In the genomic region with DNA sequence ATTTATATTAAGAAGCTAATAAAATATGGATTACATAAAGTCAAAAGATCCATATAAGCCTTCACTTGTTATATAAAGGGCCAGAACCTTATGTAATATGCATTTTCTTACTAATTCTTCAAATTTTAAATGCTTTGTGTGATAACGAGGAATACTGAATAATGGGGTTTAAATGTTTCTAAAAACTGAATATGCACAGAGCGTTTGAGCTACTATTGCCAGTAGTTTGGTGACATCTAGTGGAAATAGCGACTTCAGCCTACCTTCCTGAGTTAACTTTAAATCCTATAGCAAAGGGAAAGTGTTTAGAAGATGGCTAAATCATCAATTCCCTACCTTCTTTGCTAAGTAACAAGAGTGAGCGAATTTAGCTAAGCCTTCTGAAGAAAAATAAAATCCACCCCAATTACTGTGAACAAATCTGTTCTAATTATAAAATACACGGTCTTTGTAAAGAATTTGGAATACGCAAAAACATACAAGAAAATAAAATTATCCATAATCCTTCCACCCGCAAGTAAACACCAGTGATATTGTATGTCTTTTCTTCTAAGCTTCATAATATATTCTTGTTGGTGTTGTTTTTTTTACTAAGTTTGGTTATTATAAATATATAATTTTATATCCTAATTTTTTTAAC, we compare ENCODE assay signal across 8 cellular contexts.
DNase-seq lines count a peak whose midpoint lies in the region; ATAC-seq lines count a peak whose summit lies in the region.

No MANE protein-coding gene starts in this region.

- DNase-seq in NCI-H510A treated with DMSO at 0.1 percent for 48 hours (lab: John Stamatoyannopoulos, UW) = peak; percentile 9
- no peak for DNase-seq in NCI-H510A (lab: John Stamatoyannopoulos, UW)
- peak; percentile 48 for DNase-seq in NCI-H1436 treated with DMSO at 0.1 percent for 48 hours (lab: John Stamatoyannopoulos, UW)
- DNase-seq in astrocyte of the hippocampus (ENCODE audit: low read depth, low spot score) = peak; percentile 78
- peak; percentile 46 for DNase-seq in midbrain (lab: John Stamatoyannopoulos, UW)
- no peak for DNase-seq in cerebellum (ENCODE audit: low spot score)

- ATAC-seq in HG02884 (IDR thresholded peaks at IDR 0.05; ENCODE audit: unreplicated experiment) = no peak
- no peak for ATAC-seq in HG02870 (IDR thresholded peaks at IDR 0.05; ENCODE audit: unreplicated experiment)

Comparison
In these comparisons a context has a peak if more than half of its experiments do, and no peak if none do; other contexts are left out.
1. DNase-seq: peak in NCI-H510A treated with DMSO at 0.1 percent for 48 hours (single experiment), NCI-H1436 treated with DMSO at 0.1 percent for 48 hours (single experiment), astrocyte of the hippocampus (single experiment) and midbrain (single experiment); none in NCI-H510A (single experiment) and cerebellum (single experiment).